Comparison of ENCODE assay signal across 8 cellular contexts in genomic region chr20:31951530-31952453, GRCh38. TPM values are rescaled to one million over a fixed set of nuclear protein-coding genes. Genes with fewer than 3 reads are reported as not detected.
DNase-seq lines count a peak whose midpoint lies in the region; ATAC-seq and TF ChIP-seq lines count a peak whose summit lies in the region.

Gene PDRG1, minus strand, starts transcription at chr20:31952046. Its CDS starts 85 bp downstream, at chr20:31951961.

- 0 to 1% (median 1%) methylated on average over 57 to 63 of the region's 63 CpGs for WGBS in ovary, 3 donors

- TF ChIP-seq EP300 in ovary (IDR thresholded peaks at IDR 0.05) = no peak

- peaks cover 8% of the 10 kb centered on the region for H3K4me1 ChIP-seq in ovary (ENCODE audit: insufficient read depth)
- peaks cover 0 to 26% (median 16%) of the 10 kb centered on the region in 4 donors for H3K4me1 ChIP-seq in tibial artery

- TF ChIP-seq CTCF in GM12873 (IDR thresholded peaks at IDR 0.05; ENCODE audit: insufficient read depth, low read depth, low read length, missing control alignments) (peak; percentile 94), ovary (IDR thresholded peaks at IDR 0.05) (peak; percentile 86 to 94 (median 88)), tibial artery (IDR thresholded peaks at IDR 0.05) (peak; percentile 91 to 94)

- intact Hi-C loops in Right ventricle myocardium inferior (cut with DNase I) = loop anchor here (1.0 to 5.0 kb wide), 3 partner anchors 81 to 129 kb away; no protein-coding TSS in a partner anchor
- intact Hi-C loops in ovary (cut with DNase I) = loop anchor here (2.0 to 10.0 kb wide), 3 partner anchors 97 to 129 kb away; no protein-coding TSS in a partner anchor
- intact Hi-C loops in tibial artery (cut with DNase I; ENCODE audit: low total_unique reads) = loop anchor here (5.0 to 10.0 kb wide), 5 partner anchors 81 to 287 kb away; partner anchors contain the start of gene BCL2L1

- H3K9me3 ChIP-seq in ovary (no peaks in the 10 kb centered on the region), tibial artery (no peaks in the 10 kb centered on the region)

- H3K27ac ChIP-seq in ovary (peak within 1 kb of the TSS in 1 of 2 donors; percentile 14), tibial artery (peak within 1 kb of the TSS; percentile 83)

- H3K36me3 ChIP-seq in ovary (no peaks in the 10 kb centered on the region), tibial artery (peaks cover 21 to 34% (median 27%) of the 10 kb centered on the region in 3 donors)

- H3K36me3 Mint-ChIP-seq in activated naive CD4-positive, alpha-beta T cell treated with anti-CD3 and anti-CD28 coated beads, Interleukin-2, amount 50 U/mL, for 72 hours = peaks cover 30 to 36% of the 10 kb centered on the region in 2 donors

- TF ChIP-seq POLR2A in ovary (IDR thresholded peaks at IDR 0.05) = peak; percentile 36

- peak within 1 kb of the TSS; percentile 95 to 99 for H3K27ac Mint-ChIP-seq in activated naive CD4-positive, alpha-beta T cell treated with anti-CD3 and anti-CD28 coated beads, Interleukin-2, amount 50 U/mL, for 72 hours

- no peaks in the 10 kb centered on the region for H3K27me3 ChIP-seq in ovary
- peaks cover 0 to 5% of the 10 kb centered on the region in 2 donors for H3K27me3 ChIP-seq in tibial artery

- ATAC-seq in HG02678 (IDR thresholded peaks at IDR 0.05; ENCODE audit: unreplicated experiment) (peak; percentile 96), Right ventricle myocardium inferior (peak; percentile 98)
- ATAC-seq in activated naive CD4-positive, alpha-beta T cell treated with anti-CD3 and anti-CD28 coated beads, Interleukin-2, amount 50 U/mL, for 72 hours = peak; percentile 98 to 99

- DNase-seq in NCI-H1105 (lab: John Stamatoyannopoulos, UW) = peak; percentile 96
- DNase-seq in SKM-1 (lab: John Stamatoyannopoulos, UW; ENCODE audit: unreplicated experiment) = peak; percentile 95
- DNase-seq in activated naive CD4-positive, alpha-beta T cell treated with anti-CD3 and anti-CD28 coated beads, Interleukin-2, amount 50 U/mL, for 72 hours (ENCODE audit: low spot score in 2 of 2) = peak; percentile 97 to 98
- DNase-seq in Right ventricle myocardium inferior (ENCODE audit: missing footprints) = peak; percentile 99
- peak; percentile 93 to 98 (median 96) for DNase-seq in ovary
- DNase-seq in tibial artery = peak; percentile 92 to 96

- H3K4me3 ChIP-seq in ovary (peak within 1 kb of the TSS; percentile 64), tibial artery (peak within 1 kb of the TSS; percentile 81 to 84)

- peaks cover 0 to 8% of the 10 kb centered on the region in 2 donors for H3K9me3 Mint-ChIP-seq in activated naive CD4-positive, alpha-beta T cell treated with anti-CD3 and anti-CD28 coated beads, Interleukin-2, amount 50 U/mL, for 72 hours

RNA-seq across cellular contexts. Expression of gene PDRG1, which starts in this region (rescaled TPM):
- 10 to 100 TPM; 13.1 to 20.6 TPM for total RNA-seq in activated naive CD4-positive, alpha-beta T cell treated with anti-CD3 and anti-CD28 coated beads, Interleukin-2, amount 50 U/mL, for 72 hours
- total RNA-seq in Right ventricle myocardium inferior = 11.0 TPM
- 10 to 100 TPM in 1 of 7 donors, 1 to 10 TPM in 6; 6.4 to 12.1 (median 9.4) TPM for total RNA-seq in ovary
- 10 to 100 TPM; 14.0 to 14.1 TPM for polyA plus RNA-seq in ovary
